Comparison of ENCODE assay signal across 17 cellular contexts in the genomic region with DNA sequence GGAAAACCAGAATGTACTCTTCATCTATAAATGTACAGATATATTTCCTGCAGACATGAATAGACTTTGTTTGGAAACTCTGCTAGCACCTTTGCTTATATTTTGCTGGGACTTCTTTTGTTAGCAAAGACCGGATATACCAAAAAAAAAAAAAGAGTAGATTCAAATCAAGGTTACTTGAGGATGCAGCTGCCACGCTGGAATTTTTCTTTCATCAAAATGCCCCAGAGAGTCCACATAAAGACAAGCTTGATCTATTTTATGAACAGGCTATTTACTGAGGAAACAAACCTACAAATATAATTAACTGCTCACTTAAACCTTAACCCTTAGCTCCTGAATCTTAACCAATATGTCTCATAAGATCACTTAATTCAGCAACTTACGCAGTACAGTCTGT. TPM values are rescaled to one million over a fixed set of nuclear protein-coding genes. Genes with fewer than 3 reads are reported as not detected.
A peak's percentile ranks its signal among the peaks of the same experiment; 100 is the strongest.
DNase-seq lines count a peak whose midpoint lies in the region; ATAC-seq and TF ChIP-seq lines count a peak whose summit lies in the region.
"Had no signal": no experiment of that assay in that cellular context is flagged by ENCODE, and none has a peak within 500 bp of the region (broad histone marks: within the 10 kb centered on the region; RNA-seq: fewer than 3 reads in every experiment).

No MANE protein-coding gene starts in this region.

- in situ Hi-C loops in gastrocnemius medialis (cut with MboI; ENCODE audit: low sequenced_read_pairs in 4 of 4): no loop called here

- peak; percentile 55 for ATAC-seq in DND-41 (ENCODE audit: insufficient read depth, low read depth)
- peak in 1 of 2 donors; percentile 39 for ATAC-seq in gastrocnemius medialis
- ATAC-seq in activated CD4-positive, alpha-beta T cell treated with anti-CD3 and anti-CD28 coated beads for 36 hours: no peak
- ATAC-seq: A549 had no signal

- H3K4me1 Mint-ChIP-seq in activated CD4-positive, alpha-beta T cell treated with anti-CD3 and anti-CD28 coated beads for 36 hours: peaks cover 63% of the 10 kb centered on the region
- H3K4me1 Mint-ChIP-seq in MCF 10A (ENCODE audit: insufficient read depth, unreplicated experiment): peaks cover 31% of the 10 kb centered on the region

- POLR2A ChIA-PET in activated CD4-positive, alpha-beta T cell treated with anti-CD3 and anti-CD28 coated beads for 36 hours (lab: Charles Lee): interaction anchor here (0.6 kb wide), 1 partner anchor 140 kb away, joined by 3 read pairs; no protein-coding TSS in a partner anchor
- POLR2A ChIA-PET in MCF 10A (lab: Yijun Ruan, JAX): interaction anchor here (0.8 to 1.1 kb wide), 2 partner anchors 12 to 23 kb away, joined by 3 to 5 read pairs; no protein-coding TSS in a partner anchor

- H3K27me3 ChIP-seq in DND-41 (ENCODE audit: insufficient read depth, low read length, poor library complexity): no peaks in the 10 kb centered on the region
- no peaks in the 10 kb centered on the region for H3K27me3 ChIP-seq in gastrocnemius medialis
- H3K27me3 ChIP-seq: Peyer's patch had no signal

- no peak overlapping the region for H3K27ac Mint-ChIP-seq in activated CD4-positive, alpha-beta T cell treated with anti-CD3 and anti-CD28 coated beads for 36 hours
- H3K27ac Mint-ChIP-seq in MCF 10A (ENCODE audit: low read depth, unreplicated experiment): no peak overlapping the region

- H3K9me3 ChIP-seq in DND-41 (ENCODE audit: insufficient read depth, low read length, severe bottlenecking) (no peaks in the 10 kb centered on the region), gastrocnemius medialis (no peaks in the 10 kb centered on the region)
- H3K9me3 ChIP-seq: A549, Peyer's patch had no signal

- H3K9ac ChIP-seq in DND-41 (ENCODE audit: low read depth, low read length): peak overlapping the region; percentile 16; the same call in 1 of the 2 replicates

- H3K79me2 ChIP-seq in DND-41 (ENCODE audit: insufficient read depth, low read length): no peaks in the 10 kb centered on the region

- H3K4me2 ChIP-seq in DND-41 (ENCODE audit: insufficient read depth, low read length): peak overlapping the region; percentile 23
- H3K4me2 ChIP-seq: A549 had no signal

- intact Hi-C loops in gastrocnemius medialis (cut with DNase I; ENCODE audit: low total_unique reads): no loop called here
- intact Hi-C loops in activated CD4-positive, alpha-beta T cell treated with anti-CD3 and anti-CD28 coated beads for 36 hours (cut with DNase I, micrococcal nuclease): no loop called here
- intact Hi-C loops in MCF 10A (cut with micrococcal nuclease): no loop called here

- H3K4me1 ChIP-seq in DND-41 (ENCODE audit: insufficient read depth, low read length) (peaks cover 49% of the 10 kb centered on the region), gastrocnemius medialis (peaks cover 12 to 29% of the 10 kb centered on the region in 2 donors)

- CTCF ChIA-PET in activated CD4-positive, alpha-beta T cell treated with anti-CD3 and anti-CD28 coated beads for 36 hours (lab: Charles Lee): interaction anchor here (1.1 to 1.5 kb wide), 2 partner anchors 10 to 13 kb away, joined by 3 to 4 read pairs; no protein-coding TSS in a partner anchor
- CTCF ChIA-PET in MCF 10A (lab: Yijun Ruan, JAX): interaction anchor here (0.7 kb wide), 1 partner anchor 86 kb away, joined by 5 read pairs; no protein-coding TSS in a partner anchor

- H3K27me3 Mint-ChIP-seq in activated CD4-positive, alpha-beta T cell treated with anti-CD3 and anti-CD28 coated beads for 36 hours: no peaks in the 10 kb centered on the region
- H3K27me3 Mint-ChIP-seq in MCF 10A (ENCODE audit: insufficient read depth, unreplicated experiment): no peaks in the 10 kb centered on the region
- H3K27me3 Mint-ChIP-seq: CD4-positive, CD25-positive, alpha-beta regulatory T cell had no signal

- peak overlapping the region; percentile 45; the same call in 1 of the 2 replicates for H3K27ac ChIP-seq in DND-41 (ENCODE audit: low read length)
- peak overlapping the region; percentile 68 for H3K27ac ChIP-seq in VCaP
- H3K27ac ChIP-seq in gastrocnemius medialis: peak overlapping the region in 3 of 4 donors; percentile 9 to 27 (median 25)
- H3K27ac ChIP-seq: A549, Peyer's patch had no signal

- H3K36me3 ChIP-seq in DND-41 (ENCODE audit: insufficient read depth, low read length) (no peaks in the 10 kb centered on the region), gastrocnemius medialis (no peaks in the 10 kb centered on the region)
- H3K36me3 ChIP-seq: Peyer's patch had no signal

- TF ChIP-seq CTCF in DND-41 (IDR thresholded peaks at IDR 0.05; ENCODE audit: borderline replicate concordance, extremely low read depth, low read length, poor library complexity, severe bottlenecking) (no peak), VCaP (conservative IDR thresholded peaks at IDR 0.05) (no peak), gastrocnemius medialis (IDR thresholded peaks at IDR 0.05 in 4 of 5, conservative IDR thresholded peaks at IDR 0.05 in 1 of 5) (no peak), MCF 10A (IDR thresholded peaks at IDR 0.05; ENCODE audit: unreplicated experiment) (no peak)

- H3K9me3 Mint-ChIP-seq in activated CD4-positive, alpha-beta T cell treated with anti-CD3 and anti-CD28 coated beads for 36 hours (ENCODE audit: low read depth): no peaks in the 10 kb centered on the region
- H3K9me3 Mint-ChIP-seq in MCF 10A (ENCODE audit: unreplicated experiment): no peaks in the 10 kb centered on the region
- H3K9me3 Mint-ChIP-seq: CD4-positive, CD25-positive, alpha-beta regulatory T cell had no signal

- no TSS peak for BruUV-seq in MCF 10A (replicated peaks; lab: Mats Ljungman, UMichigan)

- H3K4me3 ChIP-seq in DND-41 (ENCODE audit: low read depth in 1 of 2, low read length in 2 of 2) (no peak overlapping the region), gastrocnemius medialis (no peak overlapping the region)
- H3K4me3 ChIP-seq: A549, Peyer's patch had no signal

- DNase-seq in NCI-H748 (lab: John Stamatoyannopoulos, UW; ENCODE audit: unreplicated experiment) (peak; percentile 29), NCI-H748 treated with DMSO at 0.1 percent for 48 hours (lab: John Stamatoyannopoulos, UW) (no peak), DND-41 (peak; percentile 39), gastrocnemius medialis (no peak), AG08395 (ENCODE audit: low spot score) (no peak), MCF 10A (ENCODE audit: unreplicated experiment) (no peak)
- DNase-seq in activated CD4-positive, alpha-beta T cell treated with anti-CD3 and anti-CD28 coated beads for 36 hours: no peak
- DNase-seq: CD4-positive, CD25-positive, alpha-beta regulatory T cell; EL; GOT3; NCI-H1092; NCI-H1930; NCI-H226; NCI-H526; Peyer's patch had no signal

- no peak for TF ChIP-seq POLR2A in gastrocnemius medialis (IDR thresholded peaks at IDR 0.05)

- H2AFZ ChIP-seq in DND-41 (ENCODE audit: low read depth, low read length): no peak overlapping the region

- H3K4me3 Mint-ChIP-seq in activated CD4-positive, alpha-beta T cell treated with anti-CD3 and anti-CD28 coated beads for 36 hours: no peak overlapping the region
- no peak overlapping the region for H3K4me3 Mint-ChIP-seq in MCF 10A (ENCODE audit: unreplicated experiment)
- H3K4me3 Mint-ChIP-seq: CD4-positive, CD25-positive, alpha-beta regulatory T cell had no signal

- no peaks in the 10 kb centered on the region for H4K20me1 ChIP-seq in DND-41 (ENCODE audit: insufficient read depth, low read length)

- H3K36me3 Mint-ChIP-seq in activated CD4-positive, alpha-beta T cell treated with anti-CD3 and anti-CD28 coated beads for 36 hours (ENCODE audit: low read depth): no peaks in the 10 kb centered on the region
- no peaks in the 10 kb centered on the region for H3K36me3 Mint-ChIP-seq in MCF 10A (ENCODE audit: insufficient read depth, unreplicated experiment)

RNA-seq across cellular contexts. Expression of a gene that starts 27.1 kb away (rescaled TPM):
- total RNA-seq in gastrocnemius medialis: 10 to 100 TPM; 31.4 to 46.7 (median 45.6) TPM
- total RNA-seq in activated CD4-positive, alpha-beta T cell treated with anti-CD3 and anti-CD28 coated beads for 36 hours: 10 to 100 TPM; 36.0 to 42.6 TPM
- total RNA-seq in MCF 10A (2022): 77.0 and 94.1 TPM in 2 replicates

Comparison
In these comparisons a context has a peak if more than half of its experiments do, and no peak if none do; other contexts are left out.
1. DNase-seq: peak in NCI-H748 (single experiment) and DND-41 (single experiment); none in NCI-H748 treated with DMSO at 0.1 percent for 48 hours (single experiment), gastrocnemius medialis (0 of 2), AG08395 (single experiment), activated CD4-positive, alpha-beta T cell treated with anti-CD3 and anti-CD28 coated beads for 36 hours (single experiment) and MCF 10A (single experiment).
2. Peak in every context shown above with its lines, with median percentiles within 50 percentile points of each other: H3K27ac ChIP-seq.